Comparison of ENCODE assay signal across 9 cellular contexts in genomic region chr10:56823849-56824248, GRCh38.
DNase-seq lines count a peak whose midpoint lies in the region; ATAC-seq and TF ChIP-seq lines count a peak whose summit lies in the region.
"Had no signal": no experiment of that assay in that cellular context is flagged by ENCODE, and none has a peak within 500 bp of the region (broad histone marks: within the 10 kb centered on the region; RNA-seq: fewer than 3 reads in every experiment).

No MANE protein-coding gene starts in this region.

- in situ Hi-C loops in mammary epithelial cell (cut with MboI; ENCODE audit: low sequenced_read_pairs in 2 of 2) = no loop called here

- intact Hi-C loops in mammary epithelial cell (cut with micrococcal nuclease) = loop anchor here (5.0 kb wide), 2 partner anchors 357 to 462 kb away; partner anchors contain the start of gene ZWINT
- intact Hi-C loops in posterior vena cava (cut with DNase I) = no loop called here

- H4K20me1 ChIP-seq in mammary epithelial cell (ENCODE audit: insufficient read depth, low read length) = no peaks in the 10 kb centered on the region

- dilution Hi-C loops in mammary epithelial cell (cut with HindIII; ENCODE audit: low sequenced_read_pairs) = no loop called here

- DNase-seq in AML-193 (lab: John Stamatoyannopoulos, UW) (peak; percentile 4 to 46), HT-29 (ENCODE audit: low spot score) (peak; percentile 22), mammary epithelial cell (peak; percentile 0), GM03348 (ENCODE audit: low spot score) (no peak), posterior vena cava (ENCODE audit: low spot score) (no peak), AG08396 (ENCODE audit: low spot score) (no peak)
- DNase-seq: naive B cell had no signal

- no TSS peak for BruUV-seq in mammary epithelial cell (replicated peaks; lab: Mats Ljungman, UMichigan)

- no peak overlapping the region for H3K4me2 ChIP-seq in mammary epithelial cell (ENCODE audit: insufficient read depth, low read depth, low read length)

- no peak overlapping the region for H3K9ac ChIP-seq in mammary epithelial cell (ENCODE audit: insufficient read depth, low read length)

- H3K27me3 ChIP-seq in mammary epithelial cell (ENCODE audit: insufficient read depth, low read length) = no peaks in the 10 kb centered on the region

- peak; percentile 63 for ATAC-seq in GM19468 (IDR thresholded peaks at IDR 0.05; ENCODE audit: extremely low read depth, unreplicated experiment)
- no peak for ATAC-seq in activated CD4-positive, CD25-positive, alpha-beta regulatory T cell treated with anti-CD3 and anti-CD28 coated beads, Interleukin-2, amount 50 U/mL, for 24 hours

- H3K27ac ChIP-seq in mammary epithelial cell (ENCODE audit: insufficient read depth, low read depth, low read length) = no peak overlapping the region

- H3K9me3 ChIP-seq in mammary epithelial cell (replicated peaks; ENCODE audit: insufficient read depth, low read length) = no peaks in the 10 kb centered on the region

- no peaks in the 10 kb centered on the region for H3K4me1 ChIP-seq in mammary epithelial cell (ENCODE audit: insufficient read depth, low read length)

- no peak overlapping the region for H2AFZ ChIP-seq in mammary epithelial cell (ENCODE audit: low read depth, low read length)

- no peaks in the 10 kb centered on the region for H3K36me3 ChIP-seq in mammary epithelial cell (ENCODE audit: insufficient read depth, low read length)

- 0% methylated on average over 1 of the region's 1 CpG for WGBS in mammary epithelial cell (ENCODE audit: low coverage, missing lambda C conversion rate)

- H3K4me3 ChIP-seq in mammary epithelial cell (replicated peaks in 1 of 3; ENCODE audit: insufficient read depth in 1 of 3, low read depth in 2 of 3, low read length in 3 of 3) = no peak overlapping the region

- TF ChIP-seq CTCF in mammary epithelial cell (conservative IDR thresholded peaks at IDR 0.05 in 1 of 2, IDR thresholded peaks at IDR 0.05 in 1 of 2; ENCODE audit: extremely low read depth in 1 of 2, insufficient read depth in 1 of 2, low read depth in 1 of 2, low read length in 2 of 2) = peak; percentile 49 to 69

- CTCF ChIA-PET in mammary epithelial cell (lab: Charles Lee; ENCODE audit: low non-redundant PET) = interaction anchor here (0.6 kb wide), 1 partner anchor 528 kb away, joined by 4 read pairs; no protein-coding TSS in a partner anchor

- no peaks in the 10 kb centered on the region for H3K79me2 ChIP-seq in mammary epithelial cell (ENCODE audit: insufficient read depth, low read length)

Comparison
In these comparisons a context has a peak if more than half of its experiments do, and no peak if none do; other contexts are left out.
1. DNase-seq: peak in AML-193 (2 of 2), HT-29 (single experiment) and mammary epithelial cell (single experiment); none in GM03348 (single experiment), posterior vena cava (single experiment) and AG08396 (single experiment).